8 cellular contexts compared by ENCODE assay signal in genomic region chr1:226403522-226404034, GRCh38. TPM values are rescaled to one million over a fixed set of nuclear protein-coding genes. Genes with fewer than 3 reads are reported as not detected.
A peak's percentile ranks its signal among the peaks of the same experiment; 100 is the strongest.
DNase-seq lines count a peak whose midpoint lies in the region; ATAC-seq, FAIRE-seq and TF ChIP-seq lines count a peak whose summit lies in the region.

No MANE protein-coding gene starts in this region.

- peaks cover 45% of the 10 kb centered on the region for H3K36me3 ChIP-seq in BE2C

- H3K4me1 ChIP-seq in BE2C: peaks cover 7% of the 10 kb centered on the region

- H3K9me3 ChIP-seq in BE2C: no peaks in the 10 kb centered on the region
- peaks cover 3% of the 10 kb centered on the region for H3K9me3 ChIP-seq in iPS-18c (ENCODE audit: control insufficient read depth, insufficient read depth, low read length)

- ATAC-seq in GM21619 (IDR thresholded peaks at IDR 0.05; ENCODE audit: unreplicated experiment): no peak

- no peaks in the 10 kb centered on the region for H3K27me3 ChIP-seq in BE2C

- DNase-seq in BE2C: no peak
- no peak for DNase-seq in GM18507 (ENCODE audit: extremely low spot score, insufficient read length, low read depth)
- DNase-seq in UCSD-AML1 (lab: John Stamatoyannopoulos, UW; ENCODE audit: unreplicated experiment): peak; percentile 34
- no peak for DNase-seq in stimulated activated CD4-positive, alpha-beta T cell treated with anti-CD3 and anti-CD28 coated beads, Interleukin-4, amount 100 ng/mL, for 4 hours
- no peak for DNase-seq in NCI-H1694 treated with DMSO at 0.1 percent for 48 hours (lab: John Stamatoyannopoulos, UW)
- DNase-seq in NCI-H146 treated with DMSO at 0.1 percent for 48 hours (lab: John Stamatoyannopoulos, UW; ENCODE audit: unreplicated experiment): no peak

- TF ChIP-seq CTCF in BE2C (IDR thresholded peaks at IDR 0.05; ENCODE audit: low read depth, low read length): peak; percentile 48

- H3K4me3 ChIP-seq in BE2C (ENCODE audit: low read depth, low read length): no peak overlapping the region
- H3K4me3 ChIP-seq in iPS-18c (ENCODE audit: insufficient read depth, low read depth, low read length): 0 out of 2 replicates have a peak overlapping the region, but pooled peaks have one; percentile 0

- peak; percentile 65 for FAIRE-seq in GM18507 (lab: Jason Lieb, UNC)

RNA-seq across cellular contexts. Expression of gene PARP1, which starts 4.3 kb away (rescaled TPM):
- 193 TPM for polyA plus RNA-seq in BE2C (2012; ENCODE audit: insufficient read depth, insufficient read length, low read depth)
